8 cellular contexts compared by ENCODE assay signal in the genomic region with DNA sequence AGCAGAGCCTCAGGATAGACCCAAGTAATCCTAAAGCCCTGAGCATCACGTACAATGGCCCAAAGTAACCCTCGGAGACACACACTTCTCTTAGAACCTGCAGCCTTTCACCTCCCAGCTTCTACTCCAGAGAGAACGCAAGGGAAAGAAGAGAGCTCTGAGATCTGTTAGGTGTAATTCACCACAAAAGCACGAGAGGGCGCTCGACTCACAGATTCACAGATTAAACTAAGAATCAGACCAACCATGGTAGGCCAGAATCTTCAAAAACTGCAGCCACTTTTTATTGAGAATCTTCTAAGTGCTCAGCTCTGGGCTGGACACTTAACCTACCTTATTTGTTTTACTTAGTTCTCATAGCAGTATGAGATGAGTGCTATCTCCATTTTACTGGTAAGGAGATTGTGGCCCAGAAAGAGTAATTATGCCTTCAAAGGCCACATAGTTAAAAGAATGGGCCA. TPM values are rescaled to one million over a fixed set of nuclear protein-coding genes. Genes with fewer than 3 reads are reported as not detected.
DNase-seq lines count a peak whose midpoint lies in the region; ATAC-seq and TF ChIP-seq lines count a peak whose summit lies in the region.

No MANE protein-coding gene starts in this region.

- H3K4me3 Mint-ChIP-seq in activated B cell treated with CpG ODN at 0.5 μM for 24 hours, result peak overlapping the region; percentile 98

- peak overlapping the region; percentile 68 for H3K27ac ChIP-seq in caudate nucleus (ENCODE audit: low read depth, low read length)

- intact Hi-C loops in activated B cell treated with CpG ODN at 0.5 μM for 24 hours (cut with micrococcal nuclease), result loop anchor here (1.0 to 5.0 kb wide), 8 partner anchors 37 to 279 kb away; partner anchors contain the start of genes FKBP11, TUBA1B and WNT1

- H3K36me3 Mint-ChIP-seq in activated B cell treated with CpG ODN at 0.5 μM for 24 hours (ENCODE audit: low read depth), result peaks cover 21% of the 10 kb centered on the region

- H3K4me1 Mint-ChIP-seq in activated B cell treated with CpG ODN at 0.5 μM for 24 hours, result peaks cover 39% of the 10 kb centered on the region

- no peaks in the 10 kb centered on the region for H3K9me3 ChIP-seq in ES-I3 (ENCODE audit: control insufficient read depth, insufficient read depth, low read length)

- peak overlapping the region; percentile 94; the same call in 1 of the 2 replicates for H3K9ac ChIP-seq in ES-I3 (ENCODE audit: low read depth, low read length)

- peak overlapping the region; percentile 93 for H3K27ac Mint-ChIP-seq in activated B cell treated with CpG ODN at 0.5 μM for 24 hours

- H3K9me3 Mint-ChIP-seq in activated B cell treated with CpG ODN at 0.5 μM for 24 hours, result no peaks in the 10 kb centered on the region

- CTCF ChIA-PET in activated B cell treated with CpG ODN at 0.5 μM for 24 hours (lab: Charles Lee), result interaction anchor here (0.7 to 8.5 kb wide), 33 partner anchors 11 to 245 kb away, joined by 3 to 207 read pairs (median 4); partner anchors contain the start of genes ARF3, FKBP11, RND1 and WNT1

- H3K36me3 ChIP-seq in ES-I3 (ENCODE audit: insufficient read depth, low read length), result no peaks in the 10 kb centered on the region

- POLR2A ChIA-PET in activated B cell treated with CpG ODN at 0.5 μM for 24 hours (lab: Charles Lee), result interaction anchor here (0.5 to 4.0 kb wide), 10 partner anchors 12 to 770 kb away, joined by 3 to 53 read pairs (median 6); partner anchors contain the start of genes FKBP11, PRPF40B, RND1 and TUBA1B

- TF ChIP-seq POLR2A in GM18505 (IDR thresholded peaks at IDR 0.05; ENCODE audit: borderline replicate concordance, extremely low read depth, insufficient read depth, insufficient read length), result no peak

- peak; percentile 67 for DNase-seq in NCI-H2227 treated with DMSO at 0.1 percent for 48 hours (lab: John Stamatoyannopoulos, UW)
- peak; percentile 60 for DNase-seq in activated B cell treated with CpG ODN at 0.5 μM for 24 hours
- peak in 59 of 61 donors; percentile 12 to 97 (median 74) for DNase-seq in caudate nucleus (lab: John Stamatoyannopoulos, UW)
- peak; percentile 95 for DNase-seq in islet precursor cell
- peak; percentile 73 to 88 for DNase-seq in stimulated activated CD4-positive, alpha-beta T cell treated with anti-CD3 and anti-CD28 coated beads, Interleukin-12 subunit alpha, Interleukin-12 subunit beta, amount 100 ng/mL, for 24 hours (ENCODE audit: low read depth in 2 of 2)

- peaks cover 6% of the 10 kb centered on the region; the same call in 1 of the 2 replicates for H3K4me1 ChIP-seq in ES-I3 (ENCODE audit: insufficient read depth, low read length)

- peak; percentile 38 for ATAC-seq in HG03103 (IDR thresholded peaks at IDR 0.05; ENCODE audit: low read depth, unreplicated experiment)
- ATAC-seq in activated B cell treated with CpG ODN at 0.5 μM for 24 hours (ENCODE audit: low read depth), result peak; percentile 38
- no peak for ATAC-seq in GM18505 (IDR thresholded peaks at IDR 0.05; ENCODE audit: unreplicated experiment)

- no peaks in the 10 kb centered on the region for H3K27me3 Mint-ChIP-seq in activated B cell treated with CpG ODN at 0.5 μM for 24 hours

- peak; percentile 68 for TF ChIP-seq CTCF in activated B cell treated with CpG ODN at 0.5 μM for 24 hours (IDR thresholded peaks at IDR 0.05)

RNA-seq across cellular contexts. Expression of gene DDX23, which starts 1.3 kb away (rescaled TPM):
- total RNA-seq in activated B cell treated with CpG ODN at 0.5 μM for 24 hours, result 116 and 118 TPM in 2 replicates

RNA-seq across cellular contexts. Expression of gene RND1, which starts 12.4 kb away (rescaled TPM):
- 4.9 and 5.9 TPM in 2 replicates for total RNA-seq in activated B cell treated with CpG ODN at 0.5 μM for 24 hours

RNA-seq across cellular contexts. Expression of gene CACNB3, which starts 35.0 kb away (rescaled TPM):
- 1.9 and 2.1 TPM in 2 replicates for total RNA-seq in activated B cell treated with CpG ODN at 0.5 μM for 24 hours
